10 cellular contexts compared by ENCODE assay signal in the genomic region with DNA sequence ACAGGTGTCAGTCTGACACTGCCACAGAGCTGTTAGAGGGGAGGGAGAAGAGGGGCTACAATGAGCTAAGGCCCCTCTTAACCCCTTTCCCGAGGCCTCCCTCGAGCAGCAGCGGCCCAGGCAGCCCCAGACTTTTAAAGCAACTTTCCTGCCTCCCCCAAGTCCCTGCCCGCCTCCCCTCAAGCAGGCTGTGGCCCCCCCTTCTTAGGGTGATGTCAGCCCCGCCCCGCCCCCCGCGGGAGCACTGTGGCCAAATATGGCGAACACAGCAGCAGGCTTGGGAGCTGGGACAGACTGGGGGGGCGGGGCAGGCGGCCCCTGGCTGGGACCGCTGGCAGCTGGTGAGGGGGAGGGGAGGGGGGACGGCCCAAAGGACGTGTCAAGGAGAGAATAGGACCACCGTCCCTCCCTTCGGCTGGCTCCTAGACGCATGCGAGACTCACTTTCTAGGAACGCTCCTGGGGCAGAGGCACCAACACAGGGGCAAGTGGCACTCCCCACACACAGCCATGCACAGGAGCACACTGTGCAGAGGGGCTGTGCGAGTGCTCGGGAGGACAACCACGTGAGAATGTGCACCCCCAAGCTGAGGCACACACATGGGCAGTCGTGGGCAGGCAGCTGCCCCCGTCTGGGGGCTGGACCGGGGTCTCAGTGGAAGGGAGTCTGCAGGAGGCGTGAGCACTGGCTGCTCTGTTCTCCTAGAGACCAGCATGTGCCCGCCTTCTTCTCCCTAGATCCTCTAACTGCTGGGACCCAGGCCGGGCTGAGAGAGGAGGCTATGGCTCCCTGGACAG. TPM values are rescaled to one million over a fixed set of nuclear protein-coding genes. Genes with fewer than 3 reads are reported as not detected.
DNase-seq lines count a peak whose midpoint lies in the region; ATAC-seq and TF ChIP-seq lines count a peak whose summit lies in the region.
"Had no signal": no experiment of that assay in that cellular context is flagged by ENCODE, and none has a peak within 500 bp of the region (broad histone marks: within the 10 kb centered on the region; RNA-seq: fewer than 3 reads in every experiment).

No MANE protein-coding gene starts in this region.

- H3K4me3 Mint-ChIP-seq in activated CD4-positive, alpha-beta T cell treated with anti-CD3 and anti-CD28 coated beads, Interleukin-2, amount 10 ng/mL, durations not matched to agents 7 days and 5 days, result no peak overlapping the region
- no peak overlapping the region for H3K4me3 Mint-ChIP-seq in activated naive CD4-positive, alpha-beta T cell treated with anti-CD3 and anti-CD28 coated beads, Interleukin-2, amount 10 ng/mL, durations not matched to agents 7 days and 5 days

- DNase-seq in activated CD4-positive, alpha-beta T cell treated with anti-CD3 and anti-CD28 coated beads, Interleukin-2, amount 10 ng/mL, durations not matched to agents 7 days and 5 days, result no peak
- DNase-seq in activated CD4-positive, alpha-beta T cell treated with anti-CD3 and anti-CD28 coated beads, Interleukin-2, amount 50 U/mL, for 48 hours, result no peak
- DNase-seq in erythroblast (lab: John Stamatoyannopoulos, UW) (peak; percentile 70 to 73), mucosa of gallbladder (ENCODE audit: low spot score) (peak; percentile 77), aorta (peak; percentile 91 to 97)
- DNase-seq in activated naive CD4-positive, alpha-beta T cell treated with anti-CD3 and anti-CD28 coated beads, Interleukin-2, amount 10 ng/mL, durations not matched to agents 7 days and 5 days, result no peak
- DNase-seq in stimulated activated CD4-positive, alpha-beta T cell treated with anti-CD3 and anti-CD28 coated beads, Interleukin-4, amount 100 ng/mL, for 24 hours, result no peak

- H3K4me1 ChIP-seq in aorta (ENCODE audit: control insufficient read depth in 1 of 2, insufficient read depth in 2 of 2, low read length in 2 of 2), result peaks cover 0 to 3% of the 10 kb centered on the region in 2 donors

- H3K36me3 ChIP-seq in aorta (ENCODE audit: control insufficient read depth in 1 of 2, insufficient read depth in 2 of 2, low read length in 1 of 2), result no peaks in the 10 kb centered on the region

- H3K27ac Mint-ChIP-seq in activated CD4-positive, alpha-beta T cell treated with anti-CD3 and anti-CD28 coated beads, Interleukin-2, amount 10 ng/mL, durations not matched to agents 7 days and 5 days, result peak overlapping the region; percentile 28
- no peak overlapping the region for H3K27ac Mint-ChIP-seq in activated naive CD4-positive, alpha-beta T cell treated with anti-CD3 and anti-CD28 coated beads, Interleukin-2, amount 10 ng/mL, durations not matched to agents 7 days and 5 days

- no peaks in the 10 kb centered on the region for H3K9me3 ChIP-seq in aorta (ENCODE audit: control insufficient read depth, low read length)
- H3K9me3 ChIP-seq: A549 had no signal

- no peak overlapping the region for H3K4me3 ChIP-seq in aorta (ENCODE audit: low read length in 2 of 2)
- H3K4me3 ChIP-seq: A549 had no signal

- no peaks in the 10 kb centered on the region for H3K9me3 Mint-ChIP-seq in activated CD4-positive, alpha-beta T cell treated with anti-CD3 and anti-CD28 coated beads, Interleukin-2, amount 10 ng/mL, durations not matched to agents 7 days and 5 days
- no peaks in the 10 kb centered on the region for H3K9me3 Mint-ChIP-seq in activated naive CD4-positive, alpha-beta T cell treated with anti-CD3 and anti-CD28 coated beads, Interleukin-2, amount 10 ng/mL, durations not matched to agents 7 days and 5 days

- no peaks in the 10 kb centered on the region for H3K36me3 Mint-ChIP-seq in activated CD4-positive, alpha-beta T cell treated with anti-CD3 and anti-CD28 coated beads, Interleukin-2, amount 10 ng/mL, durations not matched to agents 7 days and 5 days (ENCODE audit: low read depth)
- no peaks in the 10 kb centered on the region for H3K36me3 Mint-ChIP-seq in activated naive CD4-positive, alpha-beta T cell treated with anti-CD3 and anti-CD28 coated beads, Interleukin-2, amount 10 ng/mL, durations not matched to agents 7 days and 5 days

- intact Hi-C loops in aorta (cut with DNase I), result no loop called here

- H3K27me3 ChIP-seq in aorta (ENCODE audit: control insufficient read depth in 1 of 2, insufficient read depth in 2 of 2, low read length in 1 of 2), result no peaks in the 10 kb centered on the region

- POLR2A ChIA-PET in activated CD4-positive, alpha-beta T cell treated with anti-CD3 and anti-CD28 coated beads, Interleukin-2, amount 10 ng/mL, durations not matched to agents 7 days and 5 days (lab: Charles Lee), result no interaction called here

- H3K4me1 Mint-ChIP-seq in activated CD4-positive, alpha-beta T cell treated with anti-CD3 and anti-CD28 coated beads, Interleukin-2, amount 10 ng/mL, durations not matched to agents 7 days and 5 days, result peaks cover 21% of the 10 kb centered on the region
- H3K4me1 Mint-ChIP-seq in activated naive CD4-positive, alpha-beta T cell treated with anti-CD3 and anti-CD28 coated beads, Interleukin-2, amount 10 ng/mL, durations not matched to agents 7 days and 5 days, result peaks cover 14% of the 10 kb centered on the region

- ATAC-seq in aorta (ENCODE audit: low FRiP score) (peak; percentile 82), GM21529 (IDR thresholded peaks at IDR 0.05; ENCODE audit: unreplicated experiment) (no peak)
- ATAC-seq: A549 had no signal

- CTCF ChIA-PET in activated CD4-positive, alpha-beta T cell treated with anti-CD3 and anti-CD28 coated beads, Interleukin-2, amount 10 ng/mL, durations not matched to agents 7 days and 5 days (lab: Charles Lee), result interaction anchor here (0.9 to 1.3 kb wide), 2 partner anchors 8 to 27 kb away, joined by 3 read pairs; no protein-coding TSS in a partner anchor
- CTCF ChIA-PET in activated naive CD4-positive, alpha-beta T cell treated with anti-CD3 and anti-CD28 coated beads, Interleukin-2, amount 10 ng/mL, durations not matched to agents 7 days and 5 days (lab: Charles Lee), result no interaction called here

- H3K27me3 Mint-ChIP-seq in activated CD4-positive, alpha-beta T cell treated with anti-CD3 and anti-CD28 coated beads, Interleukin-2, amount 10 ng/mL, durations not matched to agents 7 days and 5 days, result peaks cover 8% of the 10 kb centered on the region
- peaks cover 49% of the 10 kb centered on the region for H3K27me3 Mint-ChIP-seq in activated naive CD4-positive, alpha-beta T cell treated with anti-CD3 and anti-CD28 coated beads, Interleukin-2, amount 10 ng/mL, durations not matched to agents 7 days and 5 days

- TF ChIP-seq POLR2A in erythroblast (IDR thresholded peaks at IDR 0.05; ENCODE audit: low read length), result no peak

- WGBS in aorta, 2 donors, result 3 to 6% methylated on average over 27 to 28 of the region's 28 CpGs

- peak overlapping the region; percentile 91 to 93 for H3K27ac ChIP-seq in aorta (ENCODE audit: low read depth in 1 of 2, low read length in 2 of 2)
- H3K27ac ChIP-seq: A549 had no signal

RNA-seq across cellular contexts. Expression of a gene that starts 6.7 kb away (rescaled TPM):
- total RNA-seq in activated CD4-positive, alpha-beta T cell treated with anti-CD3 and anti-CD28 coated beads, Interleukin-2, amount 10 ng/mL, durations not matched to agents 7 days and 5 days, result under 1 TPM; 0.07 to 0.12 TPM
- total RNA-seq in mucosa of gallbladder, result 45.3 TPM
- 10 to 100 TPM; 43.5 to 78.0 TPM for total RNA-seq in aorta
- polyA plus RNA-seq in aorta, result 10 to 100 TPM; 16.7 to 54.2 TPM

RNA-seq across cellular contexts. Expression of a gene that starts 22.0 kb away (rescaled TPM):
- 1,000 to 10,000 TPM; 1,411 to 1,499 TPM for total RNA-seq in activated CD4-positive, alpha-beta T cell treated with anti-CD3 and anti-CD28 coated beads, Interleukin-2, amount 10 ng/mL, durations not matched to agents 7 days and 5 days
- total RNA-seq in mucosa of gallbladder (921 TPM), aorta (100 to 1,000 TPM; 834 to 875 TPM)
- polyA plus RNA-seq in aorta, result 1,000 to 10,000 TPM; 2,062 to 2,391 TPM

RNA-seq across cellular contexts. Expression of a gene that starts 22.5 kb away (rescaled TPM):
- not detected for total RNA-seq in activated CD4-positive, alpha-beta T cell treated with anti-CD3 and anti-CD28 coated beads, Interleukin-2, amount 10 ng/mL, durations not matched to agents 7 days and 5 days
- total RNA-seq in mucosa of gallbladder (not detected), aorta (not detected)
- 1 to 10 TPM in 1 of 2 donors, not detected in 1; 3.3 TPM for polyA plus RNA-seq in aorta
- total RNA-seq: glomerular endothelial cell had no signal
- polyA plus RNA-seq: A549 had no signal

RNA-seq across cellular contexts. Expression of a gene that starts 38.1 kb away (rescaled TPM):
- 10 to 100 TPM; 11.7 to 13.0 TPM for total RNA-seq in activated CD4-positive, alpha-beta T cell treated with anti-CD3 and anti-CD28 coated beads, Interleukin-2, amount 10 ng/mL, durations not matched to agents 7 days and 5 days
- total RNA-seq in mucosa of gallbladder, result 2.6 TPM
- 1 to 10 TPM; 4.7 to 5.5 TPM for total RNA-seq in aorta
- 1 to 10 TPM; 1.3 to 4.4 TPM for polyA plus RNA-seq in aorta

Comparison
In these comparisons a context has a peak if more than half of its experiments do, and no peak if none do; other contexts are left out.
1. DNase-seq: peak in erythroblast (2 of 2), mucosa of gallbladder (single experiment) and aorta (2 of 2); none in activated CD4-positive, alpha-beta T cell treated with anti-CD3 and anti-CD28 coated beads, Interleukin-2, amount 10 ng/mL, durations not matched to agents 7 days and 5 days (single experiment), activated CD4-positive, alpha-beta T cell treated with anti-CD3 and anti-CD28 coated beads, Interleukin-2, amount 50 U/mL, for 48 hours (0 of 2), activated naive CD4-positive, alpha-beta T cell treated with anti-CD3 and anti-CD28 coated beads, Interleukin-2, amount 10 ng/mL, durations not matched to agents 7 days and 5 days (single experiment) and stimulated activated CD4-positive, alpha-beta T cell treated with anti-CD3 and anti-CD28 coated beads, Interleukin-4, amount 100 ng/mL, for 24 hours (single experiment).
2. RNA of a gene that starts 6.7 kb away (total RNA-seq): 43.5 to 78.0 TPM in aorta and 45.3 TPM in mucosa of gallbladder (single experiment); 0.07 to 0.12 TPM in activated CD4-positive, alpha-beta T cell treated with anti-CD3 and anti-CD28 coated beads, Interleukin-2, amount 10 ng/mL, durations not matched to agents 7 days and 5 days; every median in the first group is over 10 times any median in the second.